In the genomic region with DNA sequence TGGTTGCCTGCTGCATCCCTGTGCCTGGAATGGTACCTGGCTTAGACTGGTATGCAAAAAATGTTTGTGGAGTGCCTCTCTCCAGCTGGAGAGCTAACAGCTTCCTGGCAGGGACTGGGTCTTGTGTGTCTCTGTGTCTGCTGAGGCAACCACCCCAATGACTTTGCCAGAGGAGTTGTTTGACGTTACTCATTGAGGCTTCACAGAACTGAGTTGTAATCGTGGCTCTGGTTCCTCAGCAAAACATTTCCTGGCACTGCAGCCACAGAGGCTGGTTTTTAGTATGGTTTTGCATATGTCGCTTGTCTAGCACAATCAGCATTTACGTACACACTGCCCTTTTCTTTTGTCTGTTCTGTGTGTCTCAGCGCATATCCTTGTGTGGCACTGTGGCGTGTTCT, we compare ENCODE assay signal across 17 cellular contexts. TPM values are rescaled to one million over a fixed set of nuclear protein-coding genes. Genes with fewer than 3 reads are reported as not detected.
DNase-seq lines count a peak whose midpoint lies in the region; ATAC-seq, FAIRE-seq and TF ChIP-seq lines count a peak whose summit lies in the region.
"Had no signal": no experiment of that assay in that cellular context is flagged by ENCODE, and none has a peak within 500 bp of the region (broad histone marks: within the 10 kb centered on the region; RNA-seq: fewer than 3 reads in every experiment).

No MANE protein-coding gene starts in this region.

- no peak for FAIRE-seq in K562 (lab: Jason Lieb, UNC)
- FAIRE-seq: A549, HTR-8/SVneo had no signal

- TF ChIP-seq POLR2A in K562 (conservative IDR thresholded peaks at IDR 0.05) = no peak

- no peak overlapping the region for H3K27ac ChIP-seq in K562 (ENCODE audit: extremely low read depth, low read depth, low read length)
- H3K27ac ChIP-seq: A549, adrenal gland, coronary artery, testis had no signal

- peak overlapping the region; percentile 97 for H3K27ac Mint-ChIP-seq in activated CD4-positive, alpha-beta T cell treated with anti-CD3 and anti-CD28 coated beads, Interleukin-2, amount 10 ng/mL, durations not matched to agents 24 days and 14 days
- H3K27ac Mint-ChIP-seq in osteocyte (ENCODE audit: unreplicated experiment) = peak overlapping the region; percentile 27

- H3K27me3 ChIP-seq in Loucy (ENCODE audit: insufficient read depth, low read length, poor library complexity, severe bottlenecking) = no peaks in the 10 kb centered on the region
- H3K27me3 ChIP-seq in K562 (ENCODE audit: control insufficient read depth in 2 of 2, insufficient read depth in 2 of 2, low read length in 2 of 2) = no peaks in the 10 kb centered on the region
- H3K27me3 ChIP-seq: adrenal gland, testis had no signal

- ATAC-seq in K562 (no peak), GM19035 (IDR thresholded peaks at IDR 0.05; ENCODE audit: unreplicated experiment) (no peak)
- ATAC-seq: A549 had no signal

- TF ChIP-seq EP300 in K562 (IDR thresholded peaks at IDR 0.05; ENCODE audit: low read length) = no peak

- peaks cover 45% of the 10 kb centered on the region for H3K4me1 Mint-ChIP-seq in activated CD4-positive, alpha-beta T cell treated with anti-CD3 and anti-CD28 coated beads, Interleukin-2, amount 10 ng/mL, durations not matched to agents 24 days and 14 days
- peaks cover 7% of the 10 kb centered on the region for H3K4me1 Mint-ChIP-seq in osteocyte (ENCODE audit: unreplicated experiment)

- H3K4me1 ChIP-seq in Loucy (ENCODE audit: insufficient read depth, low read length, poor library complexity, severe bottlenecking) (peaks cover 22% of the 10 kb centered on the region), K562 (replicated peaks in 1 of 2; ENCODE audit: control insufficient read depth in 2 of 2, insufficient read depth in 2 of 2, low read length in 2 of 2) (peaks cover 0 to 4% of the 10 kb centered on the region in 2 experiments; a peak in 1 of 5 replicates)
- H3K4me1 ChIP-seq: A549, testis had no signal

- H3K36me3 ChIP-seq in Loucy (ENCODE audit: insufficient read depth, low read length) = peaks cover 78% of the 10 kb centered on the region; the same call in 1 of the 2 replicates
- H3K36me3 ChIP-seq in K562 (ENCODE audit: control insufficient read depth, insufficient read depth, low read length) = peaks cover 91% of the 10 kb centered on the region

- no TSS peak for BruUV-seq in K562 (replicated peaks; lab: Mats Ljungman, UMichigan)

- intact Hi-C loops in activated CD4-positive, alpha-beta T cell treated with anti-CD3 and anti-CD28 coated beads, Interleukin-2, amount 10 ng/mL, durations not matched to agents 24 days and 14 days (cut with micrococcal nuclease) = no loop called here
- intact Hi-C loops in K562 (cut with micrococcal nuclease) = no loop called here

- H3K9me3 ChIP-seq in Loucy (ENCODE audit: insufficient read depth, low read depth, low read length) (no peaks in the 10 kb centered on the region), K562 (replicated peaks; ENCODE audit: control insufficient read depth, insufficient read depth, low read depth, low read length) (no peaks in the 10 kb centered on the region)
- H3K9me3 ChIP-seq: A549, adrenal gland, Caco-2, testis had no signal

- TF ChIP-seq CTCF in Loucy (conservative IDR thresholded peaks at IDR 0.05; ENCODE audit: low read length) (no peak), K562 (IDR thresholded peaks at IDR 0.05 in 2 of 3, conservative IDR thresholded peaks at IDR 0.05 in 1 of 3; ENCODE audit: insufficient read depth in 2 of 3, low read depth in 1 of 3, low read length in 3 of 3) (no peak), osteocyte (IDR thresholded peaks at IDR 0.05) (no peak)

- peaks cover 54% of the 10 kb centered on the region for H3K79me2 ChIP-seq in Loucy (ENCODE audit: insufficient read depth, low read length)
- H3K79me2 ChIP-seq in K562 (ENCODE audit: control insufficient read depth, insufficient read depth, low read length) = peaks cover 45% of the 10 kb centered on the region

- H3K27me3 Mint-ChIP-seq in activated CD4-positive, alpha-beta T cell treated with anti-CD3 and anti-CD28 coated beads, Interleukin-2, amount 10 ng/mL, durations not matched to agents 24 days and 14 days = no peaks in the 10 kb centered on the region
- H3K27me3 Mint-ChIP-seq in osteocyte (ENCODE audit: unreplicated experiment) = no peaks in the 10 kb centered on the region

- H3K9me2 ChIP-seq in Loucy (replicated peaks; ENCODE audit: low read depth, low read length) = no peaks in the 10 kb centered on the region

- in situ Hi-C loops in K562 (cut with MboI) = no loop called here

- DNase-seq in activated CD4-positive, alpha-beta T cell treated with anti-CD3 and anti-CD28 coated beads, Interleukin-2, amount 10 ng/mL, durations not matched to agents 24 days and 14 days = peak; percentile 82
- DNase-seq in activated CD4-positive, alpha-beta T cell treated with anti-CD3 and anti-CD28 coated beads, Interleukin-2, amount 50 U/mL, for 4 hours = no peak
- DNase-seq in K562 (ENCODE audit: extremely low read depth in 1 of 4, low spot score in 3 of 4) (no peak), osteocyte (ENCODE audit: extremely low spot score, unreplicated experiment) (no peak), NCI-H2196 (lab: John Stamatoyannopoulos, UW; ENCODE audit: unreplicated experiment) (no peak), T1000 (lab: John Stamatoyannopoulos, UW) (no peak)
- DNase-seq: adrenal gland, Caco-2, NCI-H1092, NCI-H226, retina, testis had no signal

- POLR2A ChIA-PET in K562 (lab: Yijun Ruan, JAX) = no interaction called here

- 96% methylated on average over 6 of the region's 6 CpGs for WGBS in K562 (ENCODE audit: insufficient coverage, low coverage, missing lambda C conversion rate)

- H3K4me3 ChIP-seq in Loucy (ENCODE audit: low read length, poor library complexity, severe bottlenecking) (peak overlapping the region; percentile 5), K562 (no peak overlapping the region)
- H3K4me3 ChIP-seq: A549, adrenal gland, coronary artery, testis had no signal

- no peak for TF ChIP-seq RAD21 in K562 (CRISPR knock-in tag; conservative IDR thresholded peaks at IDR 0.05 in 1 of 2, IDR thresholded peaks at IDR 0.05 in 1 of 2)

- peaks cover 82% of the 10 kb centered on the region for H3K36me3 Mint-ChIP-seq in activated CD4-positive, alpha-beta T cell treated with anti-CD3 and anti-CD28 coated beads, Interleukin-2, amount 10 ng/mL, durations not matched to agents 24 days and 14 days (ENCODE audit: low read depth)
- peaks cover 55% of the 10 kb centered on the region for H3K36me3 Mint-ChIP-seq in osteocyte (ENCODE audit: unreplicated experiment)

- H4K20me1 ChIP-seq in Loucy (ENCODE audit: insufficient read depth, low read length, poor library complexity, severe bottlenecking) = peaks cover 43% of the 10 kb centered on the region
- peaks cover 6% of the 10 kb centered on the region; the same call in 1 of the 2 replicates for H4K20me1 ChIP-seq in K562 (replicated peaks; ENCODE audit: control insufficient read depth, insufficient read depth, low read length)

- H3F3A ChIP-seq in Loucy (ENCODE audit: low read depth) = no peaks in the 10 kb centered on the region

- H3K9ac ChIP-seq in Loucy (ENCODE audit: low read depth, low read length, poor library complexity, severe bottlenecking) = no peak overlapping the region
- no peak overlapping the region for H3K9ac ChIP-seq in K562 (ENCODE audit: insufficient read depth in 1 of 2, low read depth in 2 of 2, low read length in 2 of 2)

- peak overlapping the region; percentile 56 for H3K4me3 Mint-ChIP-seq in activated CD4-positive, alpha-beta T cell treated with anti-CD3 and anti-CD28 coated beads, Interleukin-2, amount 10 ng/mL, durations not matched to agents 24 days and 14 days
- no peak overlapping the region for H3K4me3 Mint-ChIP-seq in osteocyte (ENCODE audit: unreplicated experiment)

- H3K9me3 Mint-ChIP-seq in activated CD4-positive, alpha-beta T cell treated with anti-CD3 and anti-CD28 coated beads, Interleukin-2, amount 10 ng/mL, durations not matched to agents 24 days and 14 days = no peaks in the 10 kb centered on the region
- H3K9me3 Mint-ChIP-seq in osteocyte (ENCODE audit: unreplicated experiment) = no peaks in the 10 kb centered on the region

- H2AFZ ChIP-seq in Loucy (ENCODE audit: low read length) (no peak overlapping the region), K562 (ENCODE audit: low read depth, low read length) (no peak overlapping the region)

- H3K4me2 ChIP-seq in Loucy (ENCODE audit: low read depth, low read length, poor library complexity, severe bottlenecking) = peak overlapping the region; percentile 37
- H3K4me2 ChIP-seq in K562 (ENCODE audit: insufficient read depth, low read length) = no peak overlapping the region
- H3K4me2 ChIP-seq: A549 had no signal

- H3K9me1 ChIP-seq in K562 (ENCODE audit: control insufficient read depth, insufficient read depth, low read length) = no peaks in the 10 kb centered on the region

- CTCF ChIA-PET in K562 (lab: Yijun Ruan, JAX; ENCODE audit: low intra/inter-chr PET ratio) = no interaction called here

RNA-seq across cellular contexts. Expression of a gene that starts 7.5 kb away (rescaled TPM):
- 44.7 and 49.9 TPM in 2 replicates for total RNA-seq in activated CD4-positive, alpha-beta T cell treated with anti-CD3 and anti-CD28 coated beads, Interleukin-2, amount 10 ng/mL, durations not matched to agents 24 days and 14 days
- 64.6 and 106 TPM in 2 replicates for total RNA-seq in K562 (2011; cell fraction: chromatin; rRNA removed; ENCODE audit: low replicate concordance)
- 55.3 and 74.2 TPM in 2 replicates for total RNA-seq in K562 (2011; cell fraction: nucleolus; rRNA removed)
- 39.4 and 48.6 TPM in 2 replicates for total RNA-seq in K562 (2011; cell fraction: nucleoplasm; rRNA removed)
- total RNA-seq in K562 (2014; rRNA removed) = 32.7 and 38.1 TPM in 2 replicates
- total RNA-seq in K562 (2014; rRNA removed; fragmentation: Illumina TruSeq; extraction: Trizol) = 11.2 and 13.2 TPM in 2 replicates
- total RNA-seq in K562 (2015; rRNA removed; fragmentation: Illumina TruSeq; extraction: Trizol) = 19.0 and 20.0 TPM in 2 replicates
- 54.6 and 58.6 TPM in 2 replicates for total RNA-seq in K562 (2021)
- 13.2 and 23.4 TPM in 2 replicates for polyA plus RNA-seq in K562 (2011; rRNA removed)
- 19.3 and 29.6 TPM in 2 replicates for polyA plus RNA-seq in K562 (2011; cell fraction: cytosol; rRNA removed)
- polyA plus RNA-seq in K562 (2011; cell fraction: nucleus; rRNA removed) = 33.7 and 56.0 TPM in 2 replicates
- polyA plus RNA-seq in K562 (2012) = 27.1 and 39.5 TPM in 2 replicates
- polyA plus RNA-seq in K562 (2014; fragmentation: Illumina TruSeq; extraction: Trizol) = 17.4 and 25.2 TPM in 2 replicates
- 1 to 10 TPM in 1 of 2 experiments, under 1 TPM in 1; 0.76 to 1.3 TPM for polyA plus RNA-seq in K562 (2014; fragmentation: Nextera tagmentation; extraction: Ambion mirVana)
- polyA plus RNA-seq in K562 (2014; rRNA removed) = 25.5 and 37.8 TPM in 2 replicates
- 18.7 and 25.1 TPM in 2 replicates for polyA minus RNA-seq in K562 (2011; rRNA and poly(A)+ RNA removed)
- polyA minus RNA-seq in K562 (2011; cell fraction: cytosol; rRNA and poly(A)+ RNA removed) = 23.8 and 33.7 TPM in 2 replicates
- polyA minus RNA-seq in K562 (2011; cell fraction: nucleus; rRNA and poly(A)+ RNA removed) = 27.5 and 33.3 TPM in 2 replicates
- 29.8 and 31.3 TPM in 2 replicates for total RNA-seq in osteocyte

RNA-seq across cellular contexts. Expression of a gene that starts 36.6 kb away (rescaled TPM):
- 18.0 and 18.7 TPM in 2 replicates for total RNA-seq in activated CD4-positive, alpha-beta T cell treated with anti-CD3 and anti-CD28 coated beads, Interleukin-2, amount 10 ng/mL, durations not matched to agents 24 days and 14 days
- total RNA-seq in K562 (2011; cell fraction: chromatin; rRNA removed; ENCODE audit: low replicate concordance) = 27.2 and 40.3 TPM in 2 replicates
- total RNA-seq in K562 (2011; cell fraction: nucleolus; rRNA removed) = 25.4 and 28.3 TPM in 2 replicates
- 21.7 and 25.2 TPM in 2 replicates for total RNA-seq in K562 (2011; cell fraction: nucleoplasm; rRNA removed)
- 10.2 and 10.7 TPM in 2 replicates for total RNA-seq in K562 (2014; rRNA removed)
- 6.5 and 7.1 TPM in 2 replicates for total RNA-seq in K562 (2014; rRNA removed; fragmentation: Illumina TruSeq; extraction: Trizol)
- 5.6 and 6.3 TPM in 2 replicates for total RNA-seq in K562 (2015; rRNA removed; fragmentation: Illumina TruSeq; extraction: Trizol)
- 18.0 and 21.4 TPM in 2 replicates for total RNA-seq in K562 (2021)
- 7.2 and 13.3 TPM in 2 replicates for polyA plus RNA-seq in K562 (2011; rRNA removed)
- 5.8 and 8.6 TPM in 2 replicates for polyA plus RNA-seq in K562 (2011; cell fraction: cytosol; rRNA removed)
- polyA plus RNA-seq in K562 (2011; cell fraction: nucleus; rRNA removed) = 21.0 and 21.8 TPM in 2 replicates
- polyA plus RNA-seq in K562 (2012) = 13.3 and 14.1 TPM in 2 replicates
- 11.2 and 14.2 TPM in 2 replicates for polyA plus RNA-seq in K562 (2014; fragmentation: Illumina TruSeq; extraction: Trizol)
- polyA plus RNA-seq in K562 (2014; fragmentation: Nextera tagmentation; extraction: Ambion mirVana) = 1 to 10 TPM; 1.8 to 1.9 TPM
- polyA plus RNA-seq in K562 (2014; rRNA removed) = 11.6 and 14.1 TPM in 2 replicates
- 5.9 and 6.0 TPM in 2 replicates for polyA minus RNA-seq in K562 (2011; rRNA and poly(A)+ RNA removed)
- 4.8 and 5.8 TPM in 2 replicates for polyA minus RNA-seq in K562 (2011; cell fraction: cytosol; rRNA and poly(A)+ RNA removed)
- polyA minus RNA-seq in K562 (2011; cell fraction: nucleus; rRNA and poly(A)+ RNA removed) = 7.9 and 12.3 TPM in 2 replicates
- total RNA-seq in osteocyte = 11.9 and 13.0 TPM in 2 replicates

RNA-seq across cellular contexts. Expression of a gene that starts 55.6 kb away (rescaled TPM):
- 11.7 and 14.2 TPM in 2 replicates for total RNA-seq in activated CD4-positive, alpha-beta T cell treated with anti-CD3 and anti-CD28 coated beads, Interleukin-2, amount 10 ng/mL, durations not matched to agents 24 days and 14 days
- 26.1 and 33.2 TPM in 2 replicates for total RNA-seq in K562 (2011; cell fraction: chromatin; rRNA removed; ENCODE audit: low replicate concordance)
- 19.9 and 24.3 TPM in 2 replicates for total RNA-seq in K562 (2011; cell fraction: nucleolus; rRNA removed)
- total RNA-seq in K562 (2011; cell fraction: nucleoplasm; rRNA removed) = 23.0 and 28.4 TPM in 2 replicates
- total RNA-seq in K562 (2014; rRNA removed) (10.4 and 15.0 TPM in 2 replicates), K562 (2014; rRNA removed; fragmentation: Illumina TruSeq; extraction: Trizol) (10.8 and 12.3 TPM in 2 replicates), K562 (2015; rRNA removed; fragmentation: Illumina TruSeq; extraction: Trizol) (14.3 and 14.7 TPM in 2 replicates), K562 (2021) (17.1 and 18.6 TPM in 2 replicates), osteocyte (17.7 and 19.4 TPM in 2 replicates)
- polyA plus RNA-seq in K562 (2011; rRNA removed) (8.2 and 14.7 TPM in 2 replicates), K562 (2014; fragmentation: Illumina TruSeq; extraction: Trizol) (10.8 and 10.9 TPM in 2 replicates), K562 (2014; fragmentation: Nextera tagmentation; extraction: Ambion mirVana) (1 to 10 TPM; 4.0 to 4.4 TPM), K562 (2014; rRNA removed) (8.2 and 8.8 TPM in 2 replicates)
- 11.3 and 15.9 TPM in 2 replicates for polyA plus RNA-seq in K562 (2011; cell fraction: cytosol; rRNA removed)
- polyA plus RNA-seq in K562 (2011; cell fraction: nucleus; rRNA removed) = 16.7 and 19.8 TPM in 2 replicates
- polyA plus RNA-seq in K562 (2012) = 9.9 and 10.0 TPM in 2 replicates
- 19.2 and 27.6 TPM in 2 replicates for polyA minus RNA-seq in K562 (2011; rRNA and poly(A)+ RNA removed)
- 13.0 and 15.8 TPM in 2 replicates for polyA minus RNA-seq in K562 (2011; cell fraction: cytosol; rRNA and poly(A)+ RNA removed)
- polyA minus RNA-seq in K562 (2011; cell fraction: nucleus; rRNA and poly(A)+ RNA removed) = 17.2 and 25.7 TPM in 2 replicates

RNA-seq across cellular contexts. Expression of a gene that starts 59.2 kb away (rescaled TPM):
- 27.2 and 27.4 TPM in 2 replicates for total RNA-seq in activated CD4-positive, alpha-beta T cell treated with anti-CD3 and anti-CD28 coated beads, Interleukin-2, amount 10 ng/mL, durations not matched to agents 24 days and 14 days
- total RNA-seq in K562 (2011; cell fraction: chromatin; rRNA removed; ENCODE audit: low replicate concordance) = 23.2 and 45.5 TPM in 2 replicates
- total RNA-seq in K562 (2011; cell fraction: nucleolus; rRNA removed) = 23.9 and 27.2 TPM in 2 replicates
- 21.1 and 22.8 TPM in 2 replicates for total RNA-seq in K562 (2011; cell fraction: nucleoplasm; rRNA removed)
- total RNA-seq in K562 (2014; rRNA removed) (6.9 and 7.8 TPM in 2 replicates), K562 (2014; rRNA removed; fragmentation: Illumina TruSeq; extraction: Trizol) (3.1 and 3.2 TPM in 2 replicates), K562 (2015; rRNA removed; fragmentation: Illumina TruSeq; extraction: Trizol) (5.0 and 5.1 TPM in 2 replicates), K562 (2021) (9.5 and 11.2 TPM in 2 replicates), osteocyte (25.4 and 26.0 TPM in 2 replicates)
- polyA plus RNA-seq in K562 (2011; rRNA removed) (8.9 and 10.0 TPM in 2 replicates), K562 (2014; fragmentation: Illumina TruSeq; extraction: Trizol) (5.1 and 5.4 TPM in 2 replicates), K562 (2014; fragmentation: Nextera tagmentation; extraction: Ambion mirVana) (1 to 10 TPM in 1 of 2 experiments, under 1 TPM in 1; 0.66 to 1.4 TPM), K562 (2014; rRNA removed) (9.3 and 10.2 TPM in 2 replicates)
- 9.5 and 9.8 TPM in 2 replicates for polyA plus RNA-seq in K562 (2011; cell fraction: cytosol; rRNA removed)
- 42.7 and 51.9 TPM in 2 replicates for polyA plus RNA-seq in K562 (2011; cell fraction: nucleus; rRNA removed)
- polyA plus RNA-seq in K562 (2012) = 4.8 and 8.8 TPM in 2 replicates
- 4.7 and 5.2 TPM in 2 replicates for polyA minus RNA-seq in K562 (2011; rRNA and poly(A)+ RNA removed)
- polyA minus RNA-seq in K562 (2011; cell fraction: cytosol; rRNA and poly(A)+ RNA removed) = 4.0 and 4.6 TPM in 2 replicates
- polyA minus RNA-seq in K562 (2011; cell fraction: nucleus; rRNA and poly(A)+ RNA removed) = 9.8 and 14.9 TPM in 2 replicates
